In the genomic region with DNA sequence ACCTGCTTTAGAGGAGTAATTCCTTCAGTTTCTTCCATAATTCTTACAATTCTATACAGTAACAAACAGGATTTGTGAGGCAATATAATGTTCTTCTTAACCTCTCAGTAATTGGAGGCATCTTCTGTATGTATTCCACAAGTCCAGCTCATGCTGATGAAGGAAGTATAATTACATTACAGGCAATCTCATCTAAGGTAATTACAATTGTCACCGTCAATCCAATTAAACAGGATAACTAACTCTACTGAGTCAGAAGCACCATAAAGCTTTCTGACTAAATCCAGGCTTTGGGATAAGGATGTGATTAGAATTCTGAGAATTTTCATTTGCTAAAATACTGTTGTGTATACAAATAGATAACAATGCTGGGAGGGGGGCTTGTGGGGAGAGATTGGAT, we compare ENCODE assay signal across 19 cellular contexts.
A peak's percentile ranks its signal among the peaks of the same experiment; 100 is the strongest.
DNase-seq lines count a peak whose midpoint lies in the region; ATAC-seq lines count a peak whose summit lies in the region.
"Had no signal": no experiment of that assay in that cellular context is flagged by ENCODE, and none has a peak within 500 bp of the region (broad histone marks: within the 10 kb centered on the region; RNA-seq: fewer than 3 reads in every experiment).

No MANE protein-coding gene starts in this region.

- H3K4me2 ChIP-seq in Karpas-422 (ENCODE audit: low read depth, low read length, poor library complexity, severe bottlenecking), result no peak overlapping the region
- H3K4me2 ChIP-seq: A549 had no signal

- H3K4me1 ChIP-seq in Karpas-422 (ENCODE audit: low read length), result no peaks in the 10 kb centered on the region
- H3K4me1 ChIP-seq: A549 had no signal

- no peaks in the 10 kb centered on the region for H3K79me2 ChIP-seq in Karpas-422 (ENCODE audit: low read length)

- H3K9ac ChIP-seq in Karpas-422 (ENCODE audit: low read length), result no peak overlapping the region
- H3K9ac ChIP-seq: GM23248 had no signal

- no peak overlapping the region for H3K4me3 Mint-ChIP-seq in activated T-helper 17 cell treated with anti-CD3 and anti-CD28 coated beads, Interleukin-2, amount 50 U/mL, for 72 hours
- H3K4me3 Mint-ChIP-seq: CD4-positive, alpha-beta memory T cell had no signal

- H2AFZ ChIP-seq in Karpas-422 (ENCODE audit: low read length), result no peak overlapping the region
- H2AFZ ChIP-seq: GM23248 had no signal

- intact Hi-C loops in left colon (cut with DNase I, micrococcal nuclease), result no loop called here

- H3K27ac Mint-ChIP-seq in activated T-helper 17 cell treated with anti-CD3 and anti-CD28 coated beads, Interleukin-2, amount 50 U/mL, for 72 hours, result no peak overlapping the region
- H3K27ac Mint-ChIP-seq: CD4-positive, alpha-beta memory T cell had no signal

- no peaks in the 10 kb centered on the region for H3K27me3 ChIP-seq in Karpas-422 (ENCODE audit: low read length)

- no peaks in the 10 kb centered on the region for H4K20me1 ChIP-seq in Karpas-422 (ENCODE audit: insufficient read depth, low read depth, low read length)

- H3K9me3 ChIP-seq in Karpas-422 (ENCODE audit: low read length), result peaks cover 23% of the 10 kb centered on the region
- H3K9me3 ChIP-seq: A549 had no signal

- no peaks in the 10 kb centered on the region for H3K36me3 ChIP-seq in Karpas-422 (ENCODE audit: insufficient read depth, low read length)

- peak; percentile 85 for ATAC-seq in left colon
- no peak for ATAC-seq in activated T-helper 17 cell treated with anti-CD3 and anti-CD28 coated beads, Interleukin-2, amount 50 U/mL, for 72 hours (replicated peaks)
- ATAC-seq: A549, GM12878 had no signal

- peaks cover 6% of the 10 kb centered on the region for H3K9me3 Mint-ChIP-seq in activated T-helper 17 cell treated with anti-CD3 and anti-CD28 coated beads, Interleukin-2, amount 50 U/mL, for 72 hours

- H3K4me3 ChIP-seq in Karpas-422 (ENCODE audit: low read length), result no peak overlapping the region
- H3K4me3 ChIP-seq: A549, GM12878, GM23248 had no signal

- H3K36me3 Mint-ChIP-seq in activated T-helper 17 cell treated with anti-CD3 and anti-CD28 coated beads, Interleukin-2, amount 50 U/mL, for 72 hours (ENCODE audit: low read depth), result no peaks in the 10 kb centered on the region
- H3K36me3 Mint-ChIP-seq: CD4-positive, alpha-beta memory T cell had no signal

- H3K4me1 Mint-ChIP-seq in activated T-helper 17 cell treated with anti-CD3 and anti-CD28 coated beads, Interleukin-2, amount 50 U/mL, for 72 hours, result no peaks in the 10 kb centered on the region
- H3K4me1 Mint-ChIP-seq: CD4-positive, alpha-beta memory T cell had no signal

- H3K27ac ChIP-seq in Karpas-422 (ENCODE audit: low read length), result no peak overlapping the region
- H3K27ac ChIP-seq: A549, GM23248 had no signal

- H3K9me2 ChIP-seq in Karpas-422 (replicated peaks; ENCODE audit: insufficient read depth, low read length), result no peaks in the 10 kb centered on the region

- peak; percentile 27 for DNase-seq in Karpas-422
- peak; percentile 98 for DNase-seq in NCI-H82 treated with DMSO at 0.1 percent for 48 hours (lab: John Stamatoyannopoulos, UW; ENCODE audit: unreplicated experiment)
- no peak for DNase-seq in left colon
- DNase-seq in iPS-NIHi11 (ENCODE audit: low spot score), result no peak
- DNase-seq in SKM-1 (lab: John Stamatoyannopoulos, UW; ENCODE audit: unreplicated experiment), result no peak
- DNase-seq: 8988T; C1 segment of cervical spinal cord; Calu3; CD4-positive, alpha-beta memory T cell; COR-L47; DMS79; EL; GDM1; GM23248; H7; HCEC 1CT had no signal

- peaks cover 3% of the 10 kb centered on the region for H3K27me3 Mint-ChIP-seq in activated T-helper 17 cell treated with anti-CD3 and anti-CD28 coated beads, Interleukin-2, amount 50 U/mL, for 72 hours
- H3K27me3 Mint-ChIP-seq: CD4-positive, alpha-beta memory T cell had no signal

Comparison
In these comparisons a context has a peak if more than half of its experiments do, and no peak if none do; other contexts are left out.
1. DNase-seq: peak in Karpas-422 (single experiment) and NCI-H82 treated with DMSO at 0.1 percent for 48 hours (single experiment); none in left colon (0 of 2), iPS-NIHi11 (single experiment) and SKM-1 (single experiment).